In the genomic region with DNA sequence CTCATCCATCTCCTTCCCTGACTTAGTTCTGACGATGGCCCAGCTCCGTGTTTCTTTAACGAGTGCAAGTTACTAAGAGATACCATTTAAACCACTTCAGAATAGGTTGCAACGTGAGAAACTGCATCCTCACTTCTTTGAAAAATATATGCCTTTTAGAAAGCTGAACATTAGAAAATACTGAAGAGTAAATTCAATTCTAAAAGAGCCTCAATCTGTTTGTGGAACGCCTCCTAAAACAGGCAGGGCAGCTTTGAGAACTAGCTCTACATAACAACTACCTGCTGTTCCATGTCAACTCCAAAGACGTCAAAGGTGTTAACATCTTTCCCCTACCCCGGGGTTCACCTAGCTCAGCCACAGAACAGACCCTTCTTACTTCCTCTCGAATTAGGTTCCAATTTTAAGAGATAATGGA, we compare ENCODE assay signal across 10 cellular contexts. TPM values are rescaled to one million over a fixed set of nuclear protein-coding genes. Genes with fewer than 3 reads are reported as not detected.
A peak's percentile ranks its signal among the peaks of the same experiment; 100 is the strongest.
DNase-seq lines count a peak whose midpoint lies in the region; ATAC-seq, FAIRE-seq and TF ChIP-seq lines count a peak whose summit lies in the region.
"Had no signal": no experiment of that assay in that cellular context is flagged by ENCODE, and none has a peak within 500 bp of the region (broad histone marks: within the 10 kb centered on the region; RNA-seq: fewer than 3 reads in every experiment).

No MANE protein-coding gene starts in this region.

- H3K9me3 ChIP-seq in spleen: no peaks in the 10 kb centered on the region

- H3K27me3 Mint-ChIP-seq in HFFc6 (ENCODE audit: insufficient read depth) (peaks cover 2% of the 10 kb centered on the region; the same call in 1 of the 2 replicates), glutamatergic neuron (ENCODE audit: unreplicated experiment) (peaks cover 23% of the 10 kb centered on the region)
- H3K27me3 Mint-ChIP-seq in activated CD4-positive, alpha-beta memory T cell treated with anti-CD3 and anti-CD28 coated beads, Interleukin-2, amount 10 ng/mL, durations not matched to agents 7 days and 5 days: peaks cover 76% of the 10 kb centered on the region

- no peaks in the 10 kb centered on the region for H3K36me3 ChIP-seq in spleen

- TF ChIP-seq POLR2A in spleen (IDR thresholded peaks at IDR 0.05): no peak

- 64 to 72% (median 69%) methylated on average over 8 of the region's 8 CpGs for WGBS in spleen, 5 donors

- POLR2A ChIA-PET in activated CD4-positive, alpha-beta memory T cell treated with anti-CD3 and anti-CD28 coated beads, Interleukin-2, amount 10 ng/mL, durations not matched to agents 7 days and 5 days (lab: Charles Lee): no interaction called here

- H3K27ac Mint-ChIP-seq in HFFc6: no peak overlapping the region; the same call in 1 of the 2 replicates
- H3K27ac Mint-ChIP-seq in activated CD4-positive, alpha-beta memory T cell treated with anti-CD3 and anti-CD28 coated beads, Interleukin-2, amount 10 ng/mL, durations not matched to agents 7 days and 5 days: no peak overlapping the region
- H3K27ac Mint-ChIP-seq in glutamatergic neuron (ENCODE audit: unreplicated experiment): no peak overlapping the region

- FAIRE-seq in frontal cortex (lab: Jason Lieb, UNC): no peak
- FAIRE-seq: endometrium had no signal

- TF ChIP-seq CTCF in HFFc6 (IDR thresholded peaks at IDR 0.05): no peak
- TF ChIP-seq CTCF in glutamatergic neuron (IDR thresholded peaks at IDR 0.05; ENCODE audit: partially characterized antibody, unreplicated experiment): no peak
- TF ChIP-seq CTCF in spleen (IDR thresholded peaks at IDR 0.05 in 8 of 11, conservative IDR thresholded peaks at IDR 0.05 in 3 of 11): no peak

- H3K36me3 Mint-ChIP-seq in HFFc6 (ENCODE audit: low read depth) (no peaks in the 10 kb centered on the region), glutamatergic neuron (ENCODE audit: unreplicated experiment) (no peaks in the 10 kb centered on the region)
- H3K36me3 Mint-ChIP-seq in activated CD4-positive, alpha-beta memory T cell treated with anti-CD3 and anti-CD28 coated beads, Interleukin-2, amount 10 ng/mL, durations not matched to agents 7 days and 5 days (ENCODE audit: low read depth): no peaks in the 10 kb centered on the region

- CTCF ChIA-PET in activated CD4-positive, alpha-beta memory T cell treated with anti-CD3 and anti-CD28 coated beads, Interleukin-2, amount 10 ng/mL, durations not matched to agents 7 days and 5 days (lab: Charles Lee): interaction anchor here (0.7 to 1.2 kb wide), 2 partner anchors 24 to 25 kb away, joined by 3 read pairs; no protein-coding TSS in a partner anchor

- H3K27me3 ChIP-seq in spleen (replicated peaks in 1 of 7): peaks cover 0 to 67% (median 29%) of the 10 kb centered on the region in 7 donors

- intact Hi-C loops in spleen (cut with DNase I; ENCODE audit: low total_unique reads): no loop called here

- H3K4me3 Mint-ChIP-seq in HFFc6: peak overlapping the region; percentile 69
- H3K4me3 Mint-ChIP-seq in activated CD4-positive, alpha-beta memory T cell treated with anti-CD3 and anti-CD28 coated beads, Interleukin-2, amount 10 ng/mL, durations not matched to agents 7 days and 5 days: peak overlapping the region; percentile 14
- H3K4me3 Mint-ChIP-seq in glutamatergic neuron (ENCODE audit: unreplicated experiment): peak overlapping the region; percentile 85

- peak overlapping the region in 5 of 8 donors; percentile 53 to 76 (median 59) for H3K4me3 ChIP-seq in spleen

- DNase-seq in HFFc6 (no peak), glutamatergic neuron (no peak), spleen (no peak), NCI-H446 treated with DMSO at 0.1 percent for 48 hours (lab: John Stamatoyannopoulos, UW) (no peak), frontal cortex (ENCODE audit: low spot score in 2 of 2) (no peak), H4 (ENCODE audit: low spot score) (no peak)
- DNase-seq in activated CD4-positive, alpha-beta memory T cell treated with anti-CD3 and anti-CD28 coated beads, Interleukin-2, amount 10 ng/mL, durations not matched to agents 7 days and 5 days: no peak

- H3K27ac ChIP-seq in spleen: peak overlapping the region in 7 of 8 donors; percentile 71 to 91 (median 86)

- ATAC-seq in HG02623 (IDR thresholded peaks at IDR 0.05; ENCODE audit: unreplicated experiment): no peak

- H3K9me3 Mint-ChIP-seq in HFFc6 (no peaks in the 10 kb centered on the region), glutamatergic neuron (ENCODE audit: unreplicated experiment) (peaks cover 9% of the 10 kb centered on the region)
- H3K9me3 Mint-ChIP-seq in activated CD4-positive, alpha-beta memory T cell treated with anti-CD3 and anti-CD28 coated beads, Interleukin-2, amount 10 ng/mL, durations not matched to agents 7 days and 5 days: no peaks in the 10 kb centered on the region

- H3K4me1 Mint-ChIP-seq in HFFc6 (ENCODE audit: low read depth) (peaks cover 56% of the 10 kb centered on the region), glutamatergic neuron (ENCODE audit: low read depth, unreplicated experiment) (peaks cover 36% of the 10 kb centered on the region)
- H3K4me1 Mint-ChIP-seq in activated CD4-positive, alpha-beta memory T cell treated with anti-CD3 and anti-CD28 coated beads, Interleukin-2, amount 10 ng/mL, durations not matched to agents 7 days and 5 days: peaks cover 32% of the 10 kb centered on the region

- peaks cover 4 to 87% (median 64%) of the 10 kb centered on the region in 6 donors for H3K4me1 ChIP-seq in spleen

RNA-seq across cellular contexts. Expression of a gene that starts 3.5 kb away (rescaled TPM):
- total RNA-seq in HFFc6 (2021; fragmentation: NEBNext Ultra II Directional; extraction: Animal tissue kit (Norgen Biotek cat#: 25700)): 10 to 100 TPM; 12.3 to 17.6 (median 13.8) TPM
- not detected for total RNA-seq in activated CD4-positive, alpha-beta memory T cell treated with anti-CD3 and anti-CD28 coated beads, Interleukin-2, amount 10 ng/mL, durations not matched to agents 7 days and 5 days
- 3.6 TPM for total RNA-seq in glutamatergic neuron (ENCODE audit: unreplicated experiment)
- 10 to 100 TPM in 6 of 7 donors, 1 to 10 TPM in 1; 7.2 to 46.9 (median 27.0) TPM for total RNA-seq in spleen
- 10 to 100 TPM in 2 of 3 donors, 1 to 10 TPM in 1; 8.7 to 22.9 (median 19.5) TPM for polyA plus RNA-seq in spleen
- 0.41 TPM for total RNA-seq in frontal cortex
- 8.1 and 9.6 TPM in 2 replicates for total RNA-seq in H4 (2014; rRNA removed; shearing (Covaris generic))
- total RNA-seq: T-helper 2 cell treated with Interferon-gamma antibody and Interleukin-4, amounts not matched to agents 100 ng/mL and 5 ng/mL, for 36 hours had no signal

Comparison
In these comparisons a context has a peak if more than half of its experiments do, and no peak if none do; other contexts are left out.
1. H3K4me3 Mint-ChIP-seq: peak in every context shown above with its lines; median percentile 85 in glutamatergic neuron; 69 in HFFc6; 14 in activated CD4-positive, alpha-beta memory T cell treated with anti-CD3 and anti-CD28 coated beads, Interleukin-2, amount 10 ng/mL, durations not matched to agents 7 days and 5 days.